Comparison of ENCODE assay signal across 8 cellular contexts in the genomic region with DNA sequence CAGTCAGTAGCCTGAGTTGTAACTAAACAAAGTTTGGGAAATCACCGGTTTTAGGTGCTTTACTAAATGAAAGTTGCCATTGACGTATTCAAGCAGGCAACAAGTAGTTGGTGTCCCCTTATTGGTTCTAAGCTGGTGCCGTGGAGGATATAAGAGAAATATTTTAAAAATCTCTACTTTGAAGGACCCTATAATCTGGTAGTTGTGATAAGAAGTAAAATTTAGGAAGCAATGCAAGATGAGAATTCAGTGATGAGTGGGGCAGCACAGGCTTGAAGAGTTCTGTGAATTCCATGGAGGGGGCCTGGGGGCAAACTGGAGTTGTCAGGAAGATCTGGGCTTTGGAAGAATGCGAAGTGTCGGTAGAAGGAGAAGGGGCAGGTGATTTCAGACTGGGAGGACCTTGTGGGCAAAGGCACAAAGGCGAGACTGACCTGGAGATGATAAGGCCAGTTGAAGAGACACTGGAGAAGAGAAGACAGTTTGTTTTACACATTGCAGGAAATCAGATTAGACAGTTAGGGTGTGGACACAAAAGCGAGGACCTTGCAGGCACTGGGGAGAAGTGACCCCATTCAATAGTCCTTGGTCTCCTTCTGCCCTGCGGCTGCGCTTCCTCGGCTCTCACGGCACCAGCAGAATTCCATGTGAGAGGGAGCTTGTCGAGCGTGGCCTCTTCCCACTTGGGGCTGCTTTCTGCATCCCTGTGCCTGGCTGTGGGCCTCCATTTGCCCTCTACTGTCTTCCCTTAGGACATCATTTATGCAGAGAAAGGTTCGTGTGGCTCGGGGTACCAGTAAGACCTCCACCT. TPM values are rescaled to one million over a fixed set of nuclear protein-coding genes. Genes with fewer than 3 reads are reported as not detected.
DNase-seq lines count a peak whose midpoint lies in the region; ATAC-seq and TF ChIP-seq lines count a peak whose summit lies in the region.

No MANE protein-coding gene starts in this region.

- CTCF ChIA-PET in CD4-positive, alpha-beta T cell (lab: Charles Lee) = interaction anchor here (0.8 to 4.6 kb wide), 4 partner anchors 13 to 127 kb away, joined by 3 to 26 read pairs (median 6); no protein-coding TSS in a partner anchor
- CTCF ChIA-PET in naive thymus-derived CD4-positive, alpha-beta T cell (lab: Charles Lee) = interaction anchor here (0.7 to 4.4 kb wide), 8 partner anchors 9 to 136 kb away, joined by 3 to 12 read pairs (median 4); no protein-coding TSS in a partner anchor

- no peaks in the 10 kb centered on the region for H3K9me3 ChIP-seq in CD4-positive, alpha-beta T cell (ENCODE audit: control insufficient read depth, low read length)
- H3K9me3 ChIP-seq in naive thymus-derived CD4-positive, alpha-beta T cell (ENCODE audit: control insufficient read depth in 2 of 3, low read length in 3 of 3) = no peaks in the 10 kb centered on the region

- H3K9me3 Mint-ChIP-seq in CD4-positive, alpha-beta T cell = no peaks in the 10 kb centered on the region
- H3K9me3 Mint-ChIP-seq in activated T-cell treated with anti-CD3 and anti-CD28 coated beads, Interleukin-2, amount 50 U/mL, for 72 hours = no peaks in the 10 kb centered on the region
- peaks cover 0 to 7% (median 0%) of the 10 kb centered on the region in 11 donors for H3K9me3 Mint-ChIP-seq in naive thymus-derived CD4-positive, alpha-beta T cell

- DNase-seq in CD4-positive, alpha-beta T cell = peak in 2 of 10 experiments; percentile 21 to 32
- DNase-seq in HUDEP-2 (lab: John Stamatoyannopoulos, UW; ENCODE audit: unreplicated experiment in 76 of 76) (peak in 73 of 76 experiments; percentile 11 to 87 (median 59)), foreskin melanocyte (no peak), NCI-H2196 treated with DMSO at 0.1 percent for 48 hours (lab: John Stamatoyannopoulos, UW; ENCODE audit: unreplicated experiment) (no peak), MV-4-11 (lab: John Stamatoyannopoulos, UW) (no peak)
- DNase-seq in activated T-cell treated with anti-CD3 and anti-CD28 coated beads, Interleukin-2, amount 50 U/mL, for 72 hours = peak in 1 of 2 donors; percentile 29
- peak in 8 of 9 donors; percentile 45 to 87 (median 79) for DNase-seq in naive thymus-derived CD4-positive, alpha-beta T cell

- intact Hi-C loops in CD4-positive, alpha-beta T cell (cut with DNase I, micrococcal nuclease) = loop anchor here (2.0 to 5.0 kb wide), 4 partner anchors 13 to 103 kb away; no protein-coding TSS in a partner anchor
- intact Hi-C loops in naive thymus-derived CD4-positive, alpha-beta T cell (cut with micrococcal nuclease) = loop anchor here (1.0 to 10.0 kb wide), 10 partner anchors 8 to 1533 kb away; partner anchors contain the start of genes KLF3 (in 1 of the 2), PDS5A (in 1 of the 2), RFC1 (in 1 of the 2) and UGDH (in 1 of the 2)

- H3K27ac Mint-ChIP-seq in CD4-positive, alpha-beta T cell = peak overlapping the region; percentile 99
- peak overlapping the region; percentile 97 for H3K27ac Mint-ChIP-seq in activated T-cell treated with anti-CD3 and anti-CD28 coated beads, Interleukin-2, amount 50 U/mL, for 72 hours
- H3K27ac Mint-ChIP-seq in naive thymus-derived CD4-positive, alpha-beta T cell = peak overlapping the region; percentile 98 to 100 (median 99)

- H3K27me3 ChIP-seq in CD4-positive, alpha-beta T cell (ENCODE audit: control insufficient read depth, insufficient read depth, low read length) = no peaks in the 10 kb centered on the region
- no peaks in the 10 kb centered on the region for H3K27me3 ChIP-seq in naive thymus-derived CD4-positive, alpha-beta T cell (ENCODE audit: control insufficient read depth in 2 of 2, insufficient read depth in 2 of 2, low read length in 2 of 2)

- peak; percentile 41 for ATAC-seq in CD4-positive, alpha-beta T cell (ENCODE audit: poor library complexity)
- ATAC-seq in activated T-cell treated with anti-CD3 and anti-CD28 coated beads, Interleukin-2, amount 50 U/mL, for 72 hours (replicated peaks in 1 of 2) = peak in 1 of 2 donors; percentile 14
- peak; percentile 55 for ATAC-seq in naive thymus-derived CD4-positive, alpha-beta T cell
- no peak for ATAC-seq in HG03095 (IDR thresholded peaks at IDR 0.05; ENCODE audit: unreplicated experiment)

- H3K27ac ChIP-seq in CD4-positive, alpha-beta T cell (ENCODE audit: low read depth, low read length) = peak overlapping the region; percentile 99
- H3K27ac ChIP-seq in naive thymus-derived CD4-positive, alpha-beta T cell (ENCODE audit: low read depth, low read length) = peak overlapping the region; percentile 100

- POLR2A ChIA-PET in CD4-positive, alpha-beta T cell (lab: Charles Lee) = interaction anchor here (0.8 to 11.6 kb wide), 21 partner anchors 8 to 142 kb away, joined by 3 to 156 read pairs (median 9); no protein-coding TSS in a partner anchor
- POLR2A ChIA-PET in naive thymus-derived CD4-positive, alpha-beta T cell (lab: Charles Lee) = interaction anchor here (0.6 to 8.6 kb wide), 29 partner anchors 12 to 142 kb away, joined by 3 to 238 read pairs (median 6); partner anchors contain the start of gene N4BP2

- H3K27me3 Mint-ChIP-seq in CD4-positive, alpha-beta T cell = peaks cover 4% of the 10 kb centered on the region
- no peaks in the 10 kb centered on the region for H3K27me3 Mint-ChIP-seq in activated T-cell treated with anti-CD3 and anti-CD28 coated beads, Interleukin-2, amount 50 U/mL, for 72 hours (ENCODE audit: low read depth)
- peaks cover 0 to 7% (median 0%) of the 10 kb centered on the region in 5 donors for H3K27me3 Mint-ChIP-seq in naive thymus-derived CD4-positive, alpha-beta T cell

- TF ChIP-seq CTCF in CD4-positive, alpha-beta T cell (IDR thresholded peaks at IDR 0.05) = no peak

- peaks cover 72% of the 10 kb centered on the region for H3K36me3 Mint-ChIP-seq in CD4-positive, alpha-beta T cell (ENCODE audit: low read depth)
- H3K36me3 Mint-ChIP-seq in activated T-cell treated with anti-CD3 and anti-CD28 coated beads, Interleukin-2, amount 50 U/mL, for 72 hours (ENCODE audit: insufficient read depth in 2 of 2) = peaks cover 38 to 49% of the 10 kb centered on the region in 2 donors
- peaks cover 7 to 48% (median 45%) of the 10 kb centered on the region in 5 donors for H3K36me3 Mint-ChIP-seq in naive thymus-derived CD4-positive, alpha-beta T cell

- H3K4me1 Mint-ChIP-seq in CD4-positive, alpha-beta T cell (ENCODE audit: low read depth) = peaks cover 43% of the 10 kb centered on the region
- H3K4me1 Mint-ChIP-seq in activated T-cell treated with anti-CD3 and anti-CD28 coated beads, Interleukin-2, amount 50 U/mL, for 72 hours (ENCODE audit: low read depth) = peaks cover 59% of the 10 kb centered on the region
- H3K4me1 Mint-ChIP-seq in naive thymus-derived CD4-positive, alpha-beta T cell = peaks cover 35 to 51% (median 42%) of the 10 kb centered on the region in 7 donors

- peak overlapping the region; percentile 96 for H3K4me3 ChIP-seq in naive thymus-derived CD4-positive, alpha-beta T cell (ENCODE audit: low read length)

- peaks cover 19 to 29% of the 10 kb centered on the region in 2 donors for H3K4me1 ChIP-seq in naive thymus-derived CD4-positive, alpha-beta T cell (ENCODE audit: control insufficient read depth in 2 of 2, insufficient read depth in 2 of 2, low read length in 2 of 2)

- H3K4me3 Mint-ChIP-seq in CD4-positive, alpha-beta T cell = peak overlapping the region; percentile 100
- peak overlapping the region; percentile 90 to 96 for H3K4me3 Mint-ChIP-seq in activated T-cell treated with anti-CD3 and anti-CD28 coated beads, Interleukin-2, amount 50 U/mL, for 72 hours
- peak overlapping the region; percentile 96 to 100 (median 99) for H3K4me3 Mint-ChIP-seq in naive thymus-derived CD4-positive, alpha-beta T cell

- peaks cover 0 to 27% (median 5%) of the 10 kb centered on the region in 3 experiments for H3K36me3 ChIP-seq in naive thymus-derived CD4-positive, alpha-beta T cell (ENCODE audit: control insufficient read depth in 2 of 3, insufficient read depth in 3 of 3, low read length in 3 of 3)

RNA-seq across cellular contexts. Expression of gene RHOH, which starts 1.3 kb away (rescaled TPM):
- 100 to 1,000 TPM; 302 to 317 TPM for total RNA-seq in CD4-positive, alpha-beta T cell
- total RNA-seq in activated T-cell treated with anti-CD3 and anti-CD28 coated beads, Interleukin-2, amount 50 U/mL, for 72 hours = 100 to 1,000 TPM; 150 to 182 TPM
- total RNA-seq in naive thymus-derived CD4-positive, alpha-beta T cell = 100 to 1,000 TPM; 160 to 370 (median 250) TPM
- 100 to 1,000 TPM; 393 to 479 TPM for polyA plus RNA-seq in naive thymus-derived CD4-positive, alpha-beta T cell

Comparison
In these comparisons a context has a peak if more than half of its experiments do, and no peak if none do; other contexts are left out.
1. DNase-seq: peak in HUDEP-2 (73 of 76) and naive thymus-derived CD4-positive, alpha-beta T cell (8 of 9); none in foreskin melanocyte (single experiment), NCI-H2196 treated with DMSO at 0.1 percent for 48 hours (single experiment) and MV-4-11 (single experiment).
2. Peak in every context shown above with its lines, with median percentiles within 50 percentile points of each other: H3K27ac Mint-ChIP-seq and H3K4me3 Mint-ChIP-seq.